1 cellular context compared by ENCODE assay signal in genomic region chr6:34791842-34792604, GRCh38.
A peak's percentile ranks its signal among the peaks of the same experiment; 100 is the strongest.
TF ChIP-seq lines count a peak whose summit lies in the region.

TSS of gene BLTP3A (plus strand) at chr6:34792083. CDS start at chr6:34792251, 168 bp downstream.

TF ChIP-seq in H1, 55 proteins besides CTCF, POLR2A, EP300 and RAD21 (continued from another document):
- TF ChIP-seq TAF1 (IDR thresholded peaks at IDR 0.05; ENCODE audit: low read depth, low read length) (peak; percentile 49), TBP (IDR thresholded peaks at IDR 0.05; ENCODE audit: low read depth, low read length) (0 out of 2 replicates have a peak, but pooled peaks have one; percentile 10), SUZ12 (IDR thresholded peaks at IDR 0.05; ENCODE audit: low read length) (no peak), CBX5 (IDR thresholded peaks at IDR 0.05; ENCODE audit: low read depth, low read length) (no peak), SP2 (IDR thresholded peaks at IDR 0.05; ENCODE audit: low read length) (no peak), BACH1 (IDR thresholded peaks at IDR 0.05; ENCODE audit: low read length) (no peak), GTF2F1 (IDR thresholded peaks at IDR 0.05; ENCODE audit: borderline replicate concordance, low read depth, low read length) (no peak), NANOG (IDR thresholded peaks at IDR 0.05; ENCODE audit: insufficient read depth, low read depth, low read length, poor library complexity, severe bottlenecking) (no peak), ATF3 (IDR thresholded peaks at IDR 0.05; ENCODE audit: insufficient read depth, low read depth, low read length) (no peak), ZNF274 (IDR thresholded peaks at IDR 0.05; ENCODE audit: borderline replicate concordance, extremely low read depth, low read length) (no peak), SP1 (IDR thresholded peaks at IDR 0.05; ENCODE audit: low read depth, low read length) (no peak), E2F6 (IDR thresholded peaks at IDR 0.05) (no peak), PHF8 (conservative IDR thresholded peaks at IDR 0.05; ENCODE audit: low read depth, low read length) (peak; percentile 84), SRF (IDR thresholded peaks at IDR 0.05; ENCODE audit: low read depth, low read length) (no peak), SIN3A (conservative IDR thresholded peaks at IDR 0.05 in 1 of 2, IDR thresholded peaks at IDR 0.05 in 1 of 2; ENCODE audit: low read depth in 1 of 2, low read length in 2 of 2) (peak in 1 of 2 experiments; percentile 56; a peak in 1 of 4 replicates), SAP30 (IDR thresholded peaks at IDR 0.05; ENCODE audit: insufficient read depth, insufficient replicate concordance, low read length) (no peak), KDM4A (IDR thresholded peaks at IDR 0.05; ENCODE audit: low read depth, low read length, severe bottlenecking) (peak; percentile 89), TEAD4 (IDR thresholded peaks at IDR 0.05; ENCODE audit: low read depth, low read length) (no peak), RFX5 (IDR thresholded peaks at IDR 0.05; ENCODE audit: borderline replicate concordance, low read depth, low read length) (no peak), SP4 (IDR thresholded peaks at IDR 0.05; ENCODE audit: low read length) (no peak), KDM5A (IDR thresholded peaks at IDR 0.05; ENCODE audit: low read length) (no peak), MAX (IDR thresholded peaks at IDR 0.05) (no peak), BCL11A (IDR thresholded peaks at IDR 0.05; ENCODE audit: low read depth in 2 of 2, low read length in 2 of 2) (no peak), SIX5 (IDR thresholded peaks at IDR 0.05; ENCODE audit: low read depth, low read length) (no peak), ATF2 (IDR thresholded peaks at IDR 0.05; ENCODE audit: low read length) (no peak), USF2 (IDR thresholded peaks at IDR 0.05; ENCODE audit: low read length) (no peak), YY1 (IDR thresholded peaks at IDR 0.05; ENCODE audit: low read depth, low read length) (peak; percentile 58; the same call in 1 of the 2 replicates), HDAC2 (IDR thresholded peaks at IDR 0.05; ENCODE audit: borderline replicate concordance in 1 of 2, low read depth in 2 of 2, low read length in 2 of 2) (peak in 1 of 2 experiments; percentile 3; a peak in 1 of 4 replicates), RXRA (IDR thresholded peaks at IDR 0.05; ENCODE audit: insufficient read depth, low read depth, low read length) (no peak), EZH2 (IDR thresholded peaks at IDR 0.05; ENCODE audit: low read depth, low read length, severe bottlenecking) (no peak), EGR1 (IDR thresholded peaks at IDR 0.05; ENCODE audit: borderline replicate concordance, low read depth, low read length) (no peak), SIRT6 (IDR thresholded peaks at IDR 0.05; ENCODE audit: low read length) (no peak), TAF7 (optimal IDR thresholded peaks at IDR 0.05; ENCODE audit: borderline replicate concordance, low read depth, low read length) (peak; percentile 37), RNF2 (IDR thresholded peaks at IDR 0.05; ENCODE audit: borderline replicate concordance, low read depth, low read length, missing control alignments, poor library complexity, severe bottlenecking) (no peak), BRCA1 (IDR thresholded peaks at IDR 0.05; ENCODE audit: low read depth, low read length) (no peak), KDM1A (IDR thresholded peaks at IDR 0.05; ENCODE audit: borderline replicate concordance, low read length) (no peak), NRF1 (IDR thresholded peaks at IDR 0.05; ENCODE audit: low read depth, low read length) (no peak), MAFK (IDR thresholded peaks at IDR 0.05; ENCODE audit: low read depth, low read length) (no peak), CHD7 (IDR thresholded peaks at IDR 0.05; ENCODE audit: insufficient replicate concordance, low read length) (no peak)
